Comparison of ENCODE assay signal across 8 cellular contexts in the genomic region with DNA sequence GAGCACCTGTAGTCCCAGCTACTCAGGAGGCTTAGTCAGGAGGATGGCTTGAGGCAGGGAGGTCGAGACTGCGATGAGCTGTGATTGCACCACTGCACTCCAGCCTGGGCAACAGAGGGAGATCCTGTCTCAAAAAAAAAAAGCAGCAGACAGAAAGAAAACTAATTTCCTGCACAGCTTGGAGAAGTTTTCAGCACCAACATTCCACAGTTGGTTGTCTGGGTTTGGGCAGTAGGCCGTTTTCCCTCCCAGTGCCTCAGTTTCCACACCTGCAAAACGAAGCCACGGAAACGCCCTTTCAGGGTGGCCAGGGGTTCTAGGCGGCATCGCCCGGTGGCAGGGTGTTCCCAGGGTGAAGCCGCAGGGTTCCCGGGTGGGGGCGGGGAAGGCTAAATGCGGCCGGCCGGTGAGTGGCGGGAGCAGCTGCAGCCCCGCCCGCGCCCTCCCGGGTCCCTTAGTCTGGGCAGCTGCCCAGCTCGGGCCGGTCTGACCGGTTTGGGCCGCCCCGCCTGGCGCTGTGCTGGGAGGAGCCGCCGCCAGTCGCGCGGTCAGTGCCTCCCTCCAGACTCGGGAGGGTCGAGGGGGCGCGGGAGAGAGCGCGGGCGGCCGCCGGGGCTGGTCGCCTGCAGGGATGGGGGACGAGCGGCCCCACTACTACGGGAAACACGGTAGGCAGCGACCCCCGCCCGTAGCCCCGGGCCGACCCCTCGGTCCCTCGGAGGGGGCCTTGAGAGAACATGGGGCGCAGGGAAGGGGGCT. TPM values are rescaled to one million over a fixed set of nuclear protein-coding genes. Genes with fewer than 3 reads are reported as not detected.
A peak's percentile ranks its signal among the peaks of the same experiment; 100 is the strongest.
DNase-seq lines count a peak whose midpoint lies in the region; ATAC-seq, FAIRE-seq and TF ChIP-seq lines count a peak whose summit lies in the region.

A gene (plus strand): TSS at position 551 of the 759 bp plus-strand sequence. CDS start 81 bp downstream, at position 632.

- intact Hi-C loops in natural killer cell (cut with micrococcal nuclease): no loop called here

- no peak for TF ChIP-seq CTCF in natural killer cell (IDR thresholded peaks at IDR 0.05)

- CTCF ChIA-PET in activated CD8-positive, alpha-beta T cell treated with anti-CD3 and anti-CD28 coated beads, Interleukin-2, amount 10 ng/mL, durations not matched to agents 7 days and 5 days (lab: Charles Lee): interaction anchor here (0.8 to 1.4 kb wide), 2 partner anchors 19 to 44 kb away, joined by 3 to 5 read pairs; no protein-coding TSS in a partner anchor

- H3K4me3 Mint-ChIP-seq in activated CD8-positive, alpha-beta T cell treated with anti-CD3 and anti-CD28 coated beads, Interleukin-2, amount 10 ng/mL, durations not matched to agents 7 days and 5 days: peak within 1 kb of the TSS; percentile 34
- H3K4me3 Mint-ChIP-seq in natural killer cell: peak within 1 kb of the TSS; percentile 83

- no peaks in the 10 kb centered on the region for H3K9me3 Mint-ChIP-seq in activated CD8-positive, alpha-beta T cell treated with anti-CD3 and anti-CD28 coated beads, Interleukin-2, amount 10 ng/mL, durations not matched to agents 7 days and 5 days (ENCODE audit: insufficient read depth)
- no peaks in the 10 kb centered on the region for H3K9me3 Mint-ChIP-seq in natural killer cell

- peak within 1 kb of the TSS; percentile 89 for H3K27ac Mint-ChIP-seq in activated CD8-positive, alpha-beta T cell treated with anti-CD3 and anti-CD28 coated beads, Interleukin-2, amount 10 ng/mL, durations not matched to agents 7 days and 5 days
- peak within 1 kb of the TSS; percentile 80 to 89 for H3K27ac Mint-ChIP-seq in natural killer cell

- FAIRE-seq in frontal cortex (lab: Jason Lieb, UNC): no peak

- H3K36me3 Mint-ChIP-seq in activated CD8-positive, alpha-beta T cell treated with anti-CD3 and anti-CD28 coated beads, Interleukin-2, amount 10 ng/mL, durations not matched to agents 7 days and 5 days (ENCODE audit: low read depth): peaks cover 38% of the 10 kb centered on the region
- H3K36me3 Mint-ChIP-seq in natural killer cell: no peaks in the 10 kb centered on the region

- no peaks in the 10 kb centered on the region for H3K27me3 Mint-ChIP-seq in activated CD8-positive, alpha-beta T cell treated with anti-CD3 and anti-CD28 coated beads, Interleukin-2, amount 10 ng/mL, durations not matched to agents 7 days and 5 days (ENCODE audit: low read depth)
- no peaks in the 10 kb centered on the region for H3K27me3 Mint-ChIP-seq in natural killer cell (ENCODE audit: low read depth in 2 of 2)

- DNase-seq in AG20443 (ENCODE audit: low spot score): peak; percentile 97
- DNase-seq in HT-29 (ENCODE audit: low spot score): peak; percentile 89
- DNase-seq in activated CD8-positive, alpha-beta T cell treated with anti-CD3 and anti-CD28 coated beads, Interleukin-2, amount 10 ng/mL, durations not matched to agents 7 days and 5 days: no peak
- DNase-seq in frontal cortex (ENCODE audit: low spot score in 2 of 2): peak; percentile 94 to 97
- no peak for DNase-seq in natural killer cell
- DNase-seq in NK-92 (lab: John Stamatoyannopoulos, UW; ENCODE audit: unreplicated experiment): no peak
- no peak for DNase-seq in NCI-H1694 treated with DMSO at 0.1 percent for 48 hours (lab: John Stamatoyannopoulos, UW)

- no peak for ATAC-seq in activated CD8-positive, alpha-beta T cell treated with anti-CD3 and anti-CD28 coated beads, Interleukin-2, amount 10 ng/mL, durations not matched to agents 7 days and 5 days
- peak in 2 of 3 donors; percentile 30 to 36 for ATAC-seq in natural killer cell
- no peak for ATAC-seq in HG02884 (IDR thresholded peaks at IDR 0.05; ENCODE audit: unreplicated experiment)

- peaks cover 40% of the 10 kb centered on the region for H3K4me1 Mint-ChIP-seq in activated CD8-positive, alpha-beta T cell treated with anti-CD3 and anti-CD28 coated beads, Interleukin-2, amount 10 ng/mL, durations not matched to agents 7 days and 5 days (ENCODE audit: low read depth)
- H3K4me1 Mint-ChIP-seq in natural killer cell: peaks cover 42 to 47% of the 10 kb centered on the region in 2 donors

- POLR2A ChIA-PET in activated CD8-positive, alpha-beta T cell treated with anti-CD3 and anti-CD28 coated beads, Interleukin-2, amount 10 ng/mL, durations not matched to agents 7 days and 5 days (lab: Charles Lee): interaction anchor here (1.9 kb wide), 1 partner anchor 21 kb away, joined by 12 read pairs; no protein-coding TSS in a partner anchor

RNA-seq across cellular contexts. Expression of the gene that starts here (rescaled TPM):
- 48.5 and 80.6 TPM in 2 replicates for total RNA-seq in HT-29 (2014; rRNA removed; shearing (Covaris generic))
- 100 to 1,000 TPM; 112 to 121 TPM for total RNA-seq in activated CD8-positive, alpha-beta T cell treated with anti-CD3 and anti-CD28 coated beads, Interleukin-2, amount 10 ng/mL, durations not matched to agents 7 days and 5 days
- total RNA-seq in frontal cortex (18.8 TPM), natural killer cell (100 to 1,000 TPM; 231 to 306 (median 279) TPM)

Comparison
In these comparisons a context has a peak if more than half of its experiments do, and no peak if none do; other contexts are left out.
1. DNase-seq: peak in AG20443 (single experiment), HT-29 (single experiment) and frontal cortex (2 of 2); none in activated CD8-positive, alpha-beta T cell treated with anti-CD3 and anti-CD28 coated beads, Interleukin-2, amount 10 ng/mL, durations not matched to agents 7 days and 5 days (single experiment), natural killer cell (single experiment), NK-92 (single experiment) and NCI-H1694 treated with DMSO at 0.1 percent for 48 hours (single experiment).
2. ATAC-seq: peak in natural killer cell (2 of 3); none in activated CD8-positive, alpha-beta T cell treated with anti-CD3 and anti-CD28 coated beads, Interleukin-2, amount 10 ng/mL, durations not matched to agents 7 days and 5 days (single experiment) and HG02884 (single experiment).